1 cellular context compared by ENCODE assay signal in genomic region chr11:6629892-6630631, GRCh38.
TF ChIP-seq lines count a peak whose summit lies in the region.

No MANE protein-coding gene starts in this region.

TF ChIP-seq in K562, 482 proteins besides CTCF, POLR2A, EP300 and RAD21:
- no peak for TF ChIP-seq PHTF2 (CRISPR knock-in tag; IDR thresholded peaks at IDR 0.05)
- no peak for TF ChIP-seq ATF4 (CRISPR knock-in tag; IDR thresholded peaks at IDR 0.05)
- TF ChIP-seq, protein P1, sequence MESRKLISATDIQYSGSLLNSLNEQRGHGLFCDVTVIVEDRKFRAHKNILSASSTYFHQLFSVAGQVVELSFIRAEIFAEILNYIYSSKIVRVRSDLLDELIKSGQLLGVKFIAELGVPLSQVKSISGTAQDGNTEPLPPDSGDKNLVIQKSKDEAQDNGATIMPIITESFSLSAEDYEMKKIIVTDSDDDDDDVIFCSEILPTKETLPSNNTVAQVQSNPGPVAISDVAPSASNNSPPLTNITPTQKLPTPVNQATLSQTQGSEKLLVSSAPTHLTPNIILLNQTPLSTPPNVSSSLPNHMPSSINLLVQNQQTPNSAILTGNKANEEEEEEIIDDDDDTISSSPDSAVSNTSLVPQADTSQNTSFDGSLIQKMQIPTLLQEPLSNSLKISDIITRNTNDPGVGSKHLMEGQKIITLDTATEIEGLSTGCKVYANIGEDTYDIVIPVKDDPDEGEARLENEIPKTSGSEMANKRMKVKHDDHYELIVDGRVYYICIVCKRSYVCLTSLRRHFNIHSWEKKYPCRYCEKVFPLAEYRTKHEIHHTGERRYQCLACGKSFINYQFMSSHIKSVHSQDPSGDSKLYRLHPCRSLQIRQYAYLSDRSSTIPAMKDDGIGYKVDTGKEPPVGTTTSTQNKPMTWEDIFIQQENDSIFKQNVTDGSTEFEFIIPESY (CRISPR knock-in tag; IDR thresholded peaks at IDR 0.05) = peak; percentile 52; the same call in 1 of the 2 replicates
TF ChIP-seq in K562: peak in this region for 1.
